In the genomic region with DNA sequence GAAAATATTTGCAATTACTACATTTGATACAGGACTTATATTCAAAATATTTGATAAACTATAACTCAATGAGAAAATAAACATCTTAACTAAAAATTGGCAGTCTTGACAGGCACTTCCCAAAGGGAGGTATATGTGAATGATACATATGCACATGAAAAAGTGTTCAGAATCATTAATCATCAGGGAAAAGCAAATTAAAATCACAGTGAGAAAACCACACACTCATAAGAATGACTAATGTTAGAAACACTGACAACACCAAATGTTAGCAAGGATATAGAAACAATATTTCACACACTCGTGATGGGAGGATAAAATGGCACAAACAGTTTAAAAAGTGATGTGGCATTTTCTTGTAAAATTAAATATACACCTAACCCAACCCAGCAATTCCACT, we compare ENCODE assay signal across 21 cellular contexts.
"Had no signal": no experiment of that assay in that cellular context is flagged by ENCODE, and none has a peak within 500 bp of the region (broad histone marks: within the 10 kb centered on the region; RNA-seq: fewer than 3 reads in every experiment).

No MANE protein-coding gene starts in this region.

- ATAC-seq: activated CD4-positive, alpha-beta T cell treated with anti-CD3 and anti-CD28 coated beads for 36 hours; foreskin keratinocyte; left ventricle myocardium superior; natural killer cell treated with Interleukin-12 subunit alpha and Interleukin-12 subunit beta and Interleukin-15 and Interleukin-18, amount 100 ng/mL, for 72 hours; upper lobe of right lung had no signal

- DNase-seq: activated B cell treated with CpG ODN at 0.5 μM for 24 hours; activated CD4-positive, alpha-beta T cell treated with anti-CD3 and anti-CD28 coated beads for 36 hours; activated CD4-positive, alpha-beta T cell treated with anti-CD3 and anti-CD28 coated beads, Interleukin-2, amount 50 U/mL, for 4 hours; activated CD8-positive, alpha-beta memory T cell treated with anti-CD3 and anti-CD28 coated beads, Interleukin-2, amount 50 U/mL, for 48 hours; activated naive CD4-positive, alpha-beta T cell treated with anti-CD3 and anti-CD28 coated beads for 36 hours; activated naive CD8-positive, alpha-beta T cell treated with anti-CD3 and anti-CD28 coated beads, Interleukin-2, amount 10 ng/mL, durations not matched to agents 7 days and 5 days; activated T-cell treated with anti-CD3 and anti-CD28 coated beads, Interleukin-2, amount 50 U/mL, for 48 hours; amniotic stem cell; cerebellar nuclear complex; cortex of kidney; left ventricle myocardium superior; ovary; spleen; stimulated activated CD4-positive, alpha-beta T cell treated with anti-CD3 and anti-CD28 coated beads, Interleukin-4, amount 100 ng/mL, for 24 hours; stimulated activated naive CD4-positive, alpha-beta T cell treated with Interleukin-2 at 50 U/mL for 16 hours; T1000; upper lobe of right lung had no signal

- H3K4me1 ChIP-seq: foreskin keratinocyte, prostate gland had no signal

- H3K36me3 ChIP-seq: ovary, prostate gland, spleen, thoracic aorta, upper lobe of right lung had no signal

- H3K4me3 ChIP-seq: ovary, prostate gland, spleen, thoracic aorta, upper lobe of right lung had no signal

- H3K9me3 ChIP-seq: ovary, prostate gland, spleen, thoracic aorta, upper lobe of right lung had no signal

- H3K27ac ChIP-seq: foreskin keratinocyte, ovary, prostate gland, spleen, thoracic aorta, upper lobe of right lung had no signal

- H3K27me3 ChIP-seq: foreskin keratinocyte, ovary, spleen, upper lobe of right lung had no signal
